In genomic region chr10:130111115-130111847, GRCh38 we compare ENCODE assay signal across 8 cellular contexts. TPM values are rescaled to one million over a fixed set of nuclear protein-coding genes. Genes with fewer than 3 reads are reported as not detected.
DNase-seq lines count a peak whose midpoint lies in the region; TF ChIP-seq lines count a peak whose summit lies in the region.

No MANE protein-coding gene starts in this region.

- peaks cover 7% of the 10 kb centered on the region for H3K36me3 Mint-ChIP-seq in activated naive CD4-positive, alpha-beta T cell treated with anti-CD3 and anti-CD28 coated beads, Interleukin-2, amount 50 U/mL, for 24 hours

- TF ChIP-seq EP300 in suprapubic skin (IDR thresholded peaks at IDR 0.05) = no peak

- H3K4me1 ChIP-seq in suprapubic skin = peaks cover 28% of the 10 kb centered on the region

- peak overlapping the region; percentile 99 for H3K27ac Mint-ChIP-seq in activated naive CD4-positive, alpha-beta T cell treated with anti-CD3 and anti-CD28 coated beads, Interleukin-2, amount 50 U/mL, for 24 hours

- no peaks in the 10 kb centered on the region for H3K27me3 ChIP-seq in suprapubic skin

- no peaks in the 10 kb centered on the region for H3K9me3 Mint-ChIP-seq in activated naive CD4-positive, alpha-beta T cell treated with anti-CD3 and anti-CD28 coated beads, Interleukin-2, amount 50 U/mL, for 24 hours

- WGBS in suprapubic skin = 2% methylated on average over 14 of the region's 49 CpGs

- H3K4me3 ChIP-seq in HFF-Myc (replicated peaks; ENCODE audit: low read depth, low read length) (peak overlapping the region; percentile 96), suprapubic skin (peak overlapping the region; percentile 89)

- TF ChIP-seq CTCF in HFF-Myc (IDR thresholded peaks at IDR 0.05; ENCODE audit: low read depth, low read length, missing control alignments) (no peak), suprapubic skin (IDR thresholded peaks at IDR 0.05) (no peak)

- peaks cover 50% of the 10 kb centered on the region for H3K4me1 Mint-ChIP-seq in activated naive CD4-positive, alpha-beta T cell treated with anti-CD3 and anti-CD28 coated beads, Interleukin-2, amount 50 U/mL, for 24 hours

- peak overlapping the region; percentile 91 for H3K4me3 Mint-ChIP-seq in activated naive CD4-positive, alpha-beta T cell treated with anti-CD3 and anti-CD28 coated beads, Interleukin-2, amount 50 U/mL, for 24 hours

- no peaks in the 10 kb centered on the region for H3K36me3 ChIP-seq in suprapubic skin

- DNase-seq in GM04504 (ENCODE audit: low read depth) (peak; percentile 97), HFF-Myc (ENCODE audit: extremely low read depth, low read depth) (peak; percentile 90), MV-4-11 (lab: John Stamatoyannopoulos, UW) (peak; percentile 97), SK-MEL-5 (ENCODE audit: low read depth, low spot score) (peak; percentile 96), globus pallidus (ENCODE audit: low spot score) (peak; percentile 99), nucleus accumbens (lab: John Stamatoyannopoulos, UW) (peak in 55 of 56 donors; percentile 93 to 99 (median 97)), suprapubic skin (ENCODE audit: low spot score in 2 of 2) (peak; percentile 98 to 99)

- H3K9me3 ChIP-seq in suprapubic skin = no peaks in the 10 kb centered on the region

- in situ Hi-C loops in SK-MEL-5 (cut with HindIII; ENCODE audit: low pct_unique_long_range_greater_than_20kb, low sequenced_read_pairs) = no loop called here

- H3K27me3 Mint-ChIP-seq in activated naive CD4-positive, alpha-beta T cell treated with anti-CD3 and anti-CD28 coated beads, Interleukin-2, amount 50 U/mL, for 24 hours = no peaks in the 10 kb centered on the region

- TF ChIP-seq POLR2A in suprapubic skin (IDR thresholded peaks at IDR 0.05) = peak in 1 of 2 donors; percentile 77

- H3K27ac ChIP-seq in suprapubic skin = peak overlapping the region; percentile 95

RNA-seq across cellular contexts. Expression of gene C10orf143, which starts 0.7 kb away (rescaled TPM):
- total RNA-seq in SK-MEL-5 (2014; rRNA removed; shearing (Covaris generic)) = 0.08 and 0.42 TPM in 2 replicates
- 0.40 and 1.6 TPM in 2 replicates for polyA plus RNA-seq in SK-MEL-5 (2015; cell fraction: cytosol; rRNA removed)
- 0.80 and 2.7 TPM in 2 replicates for polyA plus RNA-seq in SK-MEL-5 (2015; cell fraction: nucleus; rRNA removed)
- 1 to 10 TPM; 1.1 to 8.5 (median 4.5) TPM for total RNA-seq in suprapubic skin

RNA-seq across cellular contexts. Expression of gene GLRX3, which starts 24.9 kb away (rescaled TPM):
- total RNA-seq in SK-MEL-5 (2014; rRNA removed; shearing (Covaris generic)) = 127 and 129 TPM in 2 replicates
- 85.4 and 88.3 TPM in 2 replicates for polyA plus RNA-seq in SK-MEL-5 (2015; cell fraction: cytosol; rRNA removed)
- polyA plus RNA-seq in SK-MEL-5 (2015; cell fraction: nucleus; rRNA removed) = 26.2 and 28.4 TPM in 2 replicates
- total RNA-seq in suprapubic skin = 100 to 1,000 TPM in 1 of 4 donors, 10 to 100 TPM in 3; 35.7 to 115 (median 44.7) TPM

Comparison
In these comparisons a context has a peak if more than half of its experiments do, and no peak if none do; other contexts are left out.
1. Peak in every context shown above with its lines: DNase-seq, H3K4me3 ChIP-seq and H3K27ac ChIP-seq.